In genomic region chr3:11610044-11610671, GRCh38 we compare ENCODE assay signal across 11 cellular contexts. TPM values are rescaled to one million over a fixed set of nuclear protein-coding genes. Genes with fewer than 3 reads are reported as not detected.
DNase-seq lines count a peak whose midpoint lies in the region; ATAC-seq, FAIRE-seq and TF ChIP-seq lines count a peak whose summit lies in the region.
"Had no signal": no experiment of that assay in that cellular context is flagged by ENCODE, and none has a peak within 500 bp of the region (broad histone marks: within the 10 kb centered on the region; RNA-seq: fewer than 3 reads in every experiment).

No MANE protein-coding gene starts in this region.

- no peaks in the 10 kb centered on the region for H3K9me3 Mint-ChIP-seq in naive B cell
- peaks cover 0 to 4% of the 10 kb centered on the region in 2 donors for H3K9me3 Mint-ChIP-seq in activated naive CD4-positive, alpha-beta T cell treated with anti-CD3 and anti-CD28 coated beads, Interleukin-2, amount 50 U/mL, for 72 hours

- H2AFZ ChIP-seq in HepG2 (ENCODE audit: low read length): no peak overlapping the region

- H3K9me3 ChIP-seq in HepG2 (ENCODE audit: low read length): no peaks in the 10 kb centered on the region
- H3K9me3 ChIP-seq in right lobe of liver: no peaks in the 10 kb centered on the region

- H3K9ac ChIP-seq in HepG2 (ENCODE audit: insufficient read depth, low read depth, low read length): peak overlapping the region; percentile 27; the same call in 1 of the 2 replicates

- DNase-seq in HepG2 (ENCODE audit: low spot score) (peak; percentile 81), right lobe of liver (no peak), epithelial cell of prostate (ENCODE audit: low read depth, low spot score) (no peak), naive B cell (no peak), putamen (ENCODE audit: low spot score) (no peak), ACHN (no peak)
- no peak for DNase-seq in activated naive CD4-positive, alpha-beta T cell treated with anti-CD3 and anti-CD28 coated beads, Interleukin-2, amount 50 U/mL, for 72 hours (ENCODE audit: low spot score in 2 of 2)
- DNase-seq: AML-193; effector memory CD4-positive, alpha-beta T cell; stimulated activated CD4-positive, alpha-beta T cell treated with anti-CD3 and anti-CD28 coated beads, Interleukin-2, amount 100 ng/mL, for 48 hours had no signal

- in situ Hi-C loops in HepG2 (cut with HindIII; ENCODE audit: extremely low pct_ligation_motif_present, low pct_unique_long_range_greater_than_20kb): no loop called here
- in situ Hi-C loops in ACHN (cut with HindIII; ENCODE audit: low pct_ligation_motif_present, low pct_unique_long_range_greater_than_20kb, low sequenced_read_pairs): no loop called here

- peak; percentile 54 for FAIRE-seq in HepG2 (lab: Jason Lieb, UNC)

- no peak for TF ChIP-seq CTCF in HepG2 (CRISPR knock-in tag; IDR thresholded peaks at IDR 0.05)
- no peak for TF ChIP-seq CTCF in right lobe of liver (IDR thresholded peaks at IDR 0.05)

- H3K4me3 Mint-ChIP-seq in naive B cell: no peak overlapping the region

- no peaks in the 10 kb centered on the region for H3K27me3 ChIP-seq in HepG2 (ENCODE audit: control insufficient read depth in 1 of 2, insufficient read depth in 2 of 2, low read length in 2 of 2)
- H3K27me3 ChIP-seq in right lobe of liver: no peaks in the 10 kb centered on the region

- H4K20me1 ChIP-seq in HepG2 (ENCODE audit: insufficient read depth, low read length): peaks cover 23% of the 10 kb centered on the region

- BruUV-seq in HepG2 (replicated peaks; lab: Mats Ljungman, UMichigan): no TSS peak

- CTCF ChIA-PET in HepG2 (lab: Yijun Ruan, JAX; ENCODE audit: low intra/inter-chr PET ratio, low total read pairs): no interaction called here

- H3K4me1 ChIP-seq in HepG2 (ENCODE audit: insufficient read depth, low read length) (peaks cover 75% of the 10 kb centered on the region), right lobe of liver (peaks cover 0 to 12% (median 5%) of the 10 kb centered on the region in 4 donors)

- peak in 1 of 2 experiments; percentile 35; a peak in 2 of 4 replicates for TF ChIP-seq EP300 in HepG2 (IDR thresholded peaks at IDR 0.05; ENCODE audit: low read depth in 2 of 2, low read length in 2 of 2)
- TF ChIP-seq EP300 in HepG2 (CRISPR knock-in tag; IDR thresholded peaks at IDR 0.05; ENCODE audit: borderline replicate concordance): no peak

- no peak for TF ChIP-seq RAD21 in HepG2 (CRISPR knock-in tag; IDR thresholded peaks at IDR 0.05)

- H3K27ac Mint-ChIP-seq in naive B cell: peak overlapping the region in 4 of 6 donors; percentile 41 to 81 (median 58)
- H3K27ac Mint-ChIP-seq in activated naive CD4-positive, alpha-beta T cell treated with anti-CD3 and anti-CD28 coated beads, Interleukin-2, amount 50 U/mL, for 72 hours: peak overlapping the region in 1 of 2 donors; percentile 45

- no peaks in the 10 kb centered on the region for H3K36me3 Mint-ChIP-seq in naive B cell
- H3K36me3 Mint-ChIP-seq in activated naive CD4-positive, alpha-beta T cell treated with anti-CD3 and anti-CD28 coated beads, Interleukin-2, amount 50 U/mL, for 72 hours: peaks cover 0 to 4% of the 10 kb centered on the region in 2 donors

- 56% methylated on average over 18 of the region's 23 CpGs for WGBS in HepG2 (ENCODE audit: low lambda C conversion rate)
- WGBS in right lobe of liver (ENCODE audit: insufficient coverage, low coverage, low lambda C conversion rate, missing lambda C conversion rate): 92% methylated on average over 17 of the region's 23 CpGs

- peaks cover 30 to 38% (median 33%) of the 10 kb centered on the region in 3 donors for H3K4me1 Mint-ChIP-seq in naive B cell

- TF ChIP-seq POLR2A in HepG2 (IDR thresholded peaks at IDR 0.05; ENCODE audit: insufficient read depth in 1 of 2, low read depth in 2 of 2, low read length in 2 of 2): no peak
- TF ChIP-seq POLR2A in right lobe of liver (IDR thresholded peaks at IDR 0.05): no peak

- peak; percentile 99 for ATAC-seq in HepG2
- ATAC-seq in right lobe of liver: no peak
- no peak for ATAC-seq in naive B cell (ENCODE audit: low read depth in 2 of 2)
- ATAC-seq in activated naive CD4-positive, alpha-beta T cell treated with anti-CD3 and anti-CD28 coated beads, Interleukin-2, amount 50 U/mL, for 72 hours: no peak
- no peak for ATAC-seq in GM19328 (IDR thresholded peaks at IDR 0.05; ENCODE audit: unreplicated experiment)

- POLR2A ChIA-PET in HepG2 (lab: Yijun Ruan, JAX): interaction anchor here (0.7 to 1.7 kb wide), 2 partner anchors 28 to 34 kb away, joined by 3 read pairs; partner anchors contain the start of gene VGLL4

- H3K4me3 ChIP-seq in HepG2 (replicated peaks in 1 of 3; ENCODE audit: insufficient read depth in 1 of 3, low read depth in 2 of 3, low read length in 3 of 3): peak overlapping the region in 1 of 3 experiments; percentile 14; a peak in 1 of 6 replicates
- H3K4me3 ChIP-seq in right lobe of liver: no peak overlapping the region

- H3K36me3 ChIP-seq in HepG2 (replicated peaks in 1 of 2; ENCODE audit: control insufficient read depth in 1 of 2, insufficient read depth in 2 of 2, low read length in 2 of 2) (peaks cover 3 to 6% of the 10 kb centered on the region in 2 experiments; a peak in 4 of 5 replicates), right lobe of liver (no peaks in the 10 kb centered on the region)

- H3K79me2 ChIP-seq in HepG2 (ENCODE audit: insufficient read depth, low read length): peaks cover 100% of the 10 kb centered on the region

- H3K27ac ChIP-seq in HepG2 (ENCODE audit: extremely low read length, insufficient read depth, low read length) (peak overlapping the region; percentile 55), right lobe of liver (no peak overlapping the region), epithelial cell of prostate (peak overlapping the region; percentile 24)

- H3K27me3 Mint-ChIP-seq in naive B cell: no peaks in the 10 kb centered on the region

- intact Hi-C loops in HepG2 (cut with micrococcal nuclease; ENCODE audit: unreplicated experiment): loop anchor here (1.0 kb wide), 1 partner anchor 8 kb away; no protein-coding TSS in a partner anchor
- intact Hi-C loops in right lobe of liver (cut with DNase I): no loop called here

- H3K4me2 ChIP-seq in HepG2 (ENCODE audit: low read depth, low read length): peak overlapping the region; percentile 43

TF ChIP-seq in HepG2, 621 proteins besides CTCF, POLR2A, EP300 and RAD21 (continues in another document):
- TF ChIP-seq KLF15 (CRISPR knock-in tag; IDR thresholded peaks at IDR 0.05; ENCODE audit: borderline replicate concordance): no peak
- peak; percentile 57 for TF ChIP-seq ASH2L (IDR thresholded peaks at IDR 0.05; ENCODE audit: insufficient read length, low read depth, low read length)
- no peak for TF ChIP-seq TEAD3 (CRISPR knock-in tag; optimal IDR thresholded peaks at IDR 0.05; ENCODE audit: borderline replicate concordance)
- TF ChIP-seq MYNN (CRISPR knock-in tag; IDR thresholded peaks at IDR 0.05; ENCODE audit: low read depth): no peak
- TF ChIP-seq ZNF691 (CRISPR knock-in tag; IDR thresholded peaks at IDR 0.05; ENCODE audit: borderline replicate concordance, low read depth): no peak
- no peak for TF ChIP-seq ZNF660 (CRISPR knock-in tag; IDR thresholded peaks at IDR 0.05; ENCODE audit: borderline replicate concordance, low read depth)
- TF ChIP-seq GATAD2A (CRISPR knock-in tag; IDR thresholded peaks at IDR 0.05): peak; percentile 35; the same call in 1 of the 2 replicates
- TF ChIP-seq NCOR1 (IDR thresholded peaks at IDR 0.05; ENCODE audit: borderline replicate concordance, low read length): 0 out of 2 replicates have a peak, but pooled peaks have one; percentile 19

RNA-seq across cellular contexts. Expression of gene VGLL4, which starts 33.6 kb away (rescaled TPM):
- total RNA-seq in HepG2 (2016; rRNA removed; fragmentation: Illumina TruSeq; extraction: Trizol) (19.8 and 23.2 TPM in 2 replicates), right lobe of liver (10 to 100 TPM; 10.4 to 22.4 (median 15.2) TPM)
- total RNA-seq in HepG2 (2016; cell fraction: cytosol; rRNA removed; fragmentation: Illumina TruSeq; extraction: Trizol; ENCODE audit: low read depth): 5.7 and 6.9 TPM in 2 replicates
- total RNA-seq in HepG2 (2016; cell fraction: insoluble cytoplasmic fraction; rRNA removed; fragmentation: Illumina TruSeq; extraction: Trizol): 17.4 and 24.9 TPM in 2 replicates
- total RNA-seq in HepG2 (2016; cell fraction: membrane; rRNA removed; fragmentation: Illumina TruSeq; extraction: Trizol): 14.9 and 15.9 TPM in 2 replicates
- total RNA-seq in HepG2 (2016; cell fraction: nucleus; rRNA removed; fragmentation: Illumina TruSeq; extraction: Trizol): 19.1 and 24.5 TPM in 2 replicates
- polyA plus RNA-seq in HepG2 (2011; rRNA removed) (37.9 and 39.0 TPM in 2 replicates), naive B cell (ENCODE audit: low read depth in 6 of 6) (10 to 100 TPM in 5 of 6 donors, 1 to 10 TPM in 1; 7.9 to 16.0 (median 13.8) TPM)
- polyA plus RNA-seq in HepG2 (2011; cell fraction: cytosol; rRNA removed): 24.5 and 31.8 TPM in 2 replicates
- polyA plus RNA-seq in HepG2 (2011; cell fraction: nucleus; rRNA removed): 60.5 and 94.9 TPM in 2 replicates
- polyA plus RNA-seq in HepG2 (2012): 19.7 and 20.7 TPM in 2 replicates
- 11.7 and 14.1 TPM in 2 replicates for polyA plus RNA-seq in HepG2 (2016; cell fraction: cytosol; fragmentation: Illumina TruSeq; extraction: Trizol; ENCODE audit: low read depth)
- polyA plus RNA-seq in HepG2 (2016; cell fraction: insoluble cytoplasmic fraction; fragmentation: Illumina TruSeq; extraction: Trizol; ENCODE audit: low read depth): 18.4 and 22.3 TPM in 2 replicates
- 14.3 and 15.7 TPM in 2 replicates for polyA plus RNA-seq in HepG2 (2016; cell fraction: membrane; fragmentation: Illumina TruSeq; extraction: Trizol; ENCODE audit: low read depth)
- 25.1 and 27.2 TPM in 2 replicates for polyA plus RNA-seq in HepG2 (2016; cell fraction: nucleus; fragmentation: Illumina TruSeq; extraction: Trizol; ENCODE audit: insufficient read depth, low read depth)
- 34.5 and 40.7 TPM in 2 replicates for polyA minus RNA-seq in HepG2 (2011; rRNA and poly(A)+ RNA removed; ENCODE audit: low replicate concordance)
- 14.9 and 16.5 TPM in 2 replicates for polyA minus RNA-seq in HepG2 (2011; cell fraction: cytosol; rRNA and poly(A)+ RNA removed)
- polyA minus RNA-seq in HepG2 (2011; cell fraction: nucleus; rRNA and poly(A)+ RNA removed): 53.2 and 54.6 TPM in 2 replicates
- total RNA-seq in activated naive CD4-positive, alpha-beta T cell treated with anti-CD3 and anti-CD28 coated beads, Interleukin-2, amount 50 U/mL, for 72 hours: 10 to 100 TPM; 14.8 to 24.9 TPM

Comparison
In these comparisons a context has a peak if more than half of its experiments do, and no peak if none do; other contexts are left out.
1. H3K27ac ChIP-seq: peak in HepG2 (single experiment) and epithelial cell of prostate (single experiment); none in right lobe of liver (0 of 3).